In the genomic region with DNA sequence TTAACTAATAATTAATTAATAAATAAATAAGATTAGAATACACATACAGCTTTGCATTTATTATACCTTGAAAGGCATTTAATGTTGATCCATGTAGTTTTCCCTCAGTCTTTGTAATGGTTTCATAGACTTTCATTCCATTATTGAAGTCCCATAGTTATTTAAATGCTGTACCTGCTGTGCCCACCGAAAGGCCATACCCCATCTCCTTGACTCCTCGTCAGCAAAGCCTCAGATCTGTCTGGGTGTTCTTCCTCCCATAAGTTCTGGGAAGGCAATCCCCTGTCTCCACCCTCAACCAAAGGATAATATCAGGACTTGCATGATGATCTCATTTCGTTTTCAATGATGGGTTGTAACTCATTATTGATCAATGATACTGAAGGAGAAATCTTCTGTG, we compare ENCODE assay signal across 7 cellular contexts. TPM values are rescaled to one million over a fixed set of nuclear protein-coding genes. Genes with fewer than 3 reads are reported as not detected.
"Had no signal": no experiment of that assay in that cellular context is flagged by ENCODE, and none has a peak within 500 bp of the region (broad histone marks: within the 10 kb centered on the region; RNA-seq: fewer than 3 reads in every experiment).

No MANE protein-coding gene starts in this region.

- FAIRE-seq: HepG2 had no signal

- ATAC-seq: HepG2 had no signal

- H3K27ac ChIP-seq: GM23248, HL-60 had no signal

- DNase-seq: GM23248, H9, HCEC 1CT, KBM-7 had no signal

- H3K9ac ChIP-seq: GM23248 had no signal

- H3K4me3 ChIP-seq: GM23248 had no signal

- H2AFZ ChIP-seq: GM23248 had no signal

RNA-seq across cellular contexts. Expression of gene CCN1, which starts 17.1 kb away (rescaled TPM):
- polyA plus RNA-seq: IgD-negative memory B cell had no signal
